ENCODE assay signal across 1 cellular context in the genomic region with DNA sequence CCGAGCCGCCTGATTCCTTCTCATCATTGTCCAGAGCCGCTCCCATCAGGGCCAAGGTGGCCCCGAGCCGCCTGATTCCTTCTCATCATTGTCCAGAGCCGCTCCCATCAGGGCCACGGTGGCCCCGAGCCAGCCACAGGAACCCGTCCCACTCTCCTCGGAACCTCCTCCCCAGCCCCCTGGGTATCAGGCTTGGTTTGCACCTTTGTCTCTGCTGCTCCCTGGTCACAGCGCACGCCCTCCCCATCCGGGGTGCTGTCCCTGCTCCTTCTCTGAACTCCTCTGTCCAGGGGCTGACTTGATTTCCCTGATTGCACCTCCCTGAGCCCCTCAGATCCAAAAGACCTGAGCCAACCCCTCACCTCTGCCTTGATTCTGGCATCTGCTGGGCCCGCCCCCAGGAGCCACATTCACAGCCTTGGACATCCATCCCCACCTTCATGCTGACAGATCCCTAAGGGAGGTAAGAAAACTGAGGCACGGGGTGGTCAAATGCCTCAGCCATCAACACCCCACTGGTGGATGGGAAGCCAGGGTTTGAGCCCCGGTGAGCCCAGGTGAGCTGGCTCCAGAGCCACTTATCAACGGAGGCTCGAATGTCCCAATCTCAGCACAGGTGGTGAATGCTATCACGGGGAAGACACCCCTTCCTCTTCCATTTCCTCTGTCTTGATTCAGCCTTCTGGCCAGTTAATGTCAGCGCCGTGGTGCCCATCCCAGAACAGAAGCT.
TF ChIP-seq lines count a peak whose summit lies in the region.

No MANE protein-coding gene starts in this region.

TF ChIP-seq in HepG2, 621 proteins besides CTCF, POLR2A, EP300 and RAD21:
- TF ChIP-seq, protein P1, sequence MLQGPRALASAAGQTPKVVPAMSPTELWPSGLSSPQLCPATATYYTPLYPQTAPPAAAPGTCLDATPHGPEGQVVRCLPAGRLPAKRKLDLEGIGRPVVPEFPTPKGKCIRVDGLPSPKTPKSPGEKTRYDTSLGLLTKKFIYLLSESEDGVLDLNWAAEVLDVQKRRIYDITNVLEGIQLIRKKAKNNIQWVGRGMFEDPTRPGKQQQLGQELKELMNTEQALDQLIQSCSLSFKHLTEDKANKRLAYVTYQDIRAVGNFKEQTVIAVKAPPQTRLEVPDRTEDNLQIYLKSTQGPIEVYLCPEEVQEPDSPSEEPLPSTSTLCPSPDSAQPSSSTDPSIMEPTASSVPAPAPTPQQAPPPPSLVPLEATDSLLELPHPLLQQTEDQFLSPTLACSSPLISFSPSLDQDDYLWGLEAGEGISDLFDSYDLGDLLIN (CRISPR knock-in tag; IDR thresholded peaks at IDR 0.05; ENCODE audit: borderline replicate concordance) = no peak
- no peak for TF ChIP-seq HNRNPLL (IDR thresholded peaks at IDR 0.05; ENCODE audit: low read depth, low read length, poor library complexity, severe bottlenecking)
- no peak for TF ChIP-seq TBL1XR1 (IDR thresholded peaks at IDR 0.05; ENCODE audit: borderline replicate concordance, low read length, partially characterized antibody)
- no peak for TF ChIP-seq ZNF619 (CRISPR knock-in tag; IDR thresholded peaks at IDR 0.05)
- no peak for TF ChIP-seq MIER2 (CRISPR knock-in tag; IDR thresholded peaks at IDR 0.05)
- TF ChIP-seq CC2D1A (CRISPR knock-in tag; IDR thresholded peaks at IDR 0.05) = no peak
- no peak for TF ChIP-seq ZNF10 (CRISPR knock-in tag; IDR thresholded peaks at IDR 0.05; ENCODE audit: borderline replicate concordance, low read depth)
- TF ChIP-seq ZNF598 (CRISPR knock-in tag; IDR thresholded peaks at IDR 0.05; ENCODE audit: borderline replicate concordance) = no peak
- no peak for TF ChIP-seq MIXL1 (CRISPR knock-in tag; IDR thresholded peaks at IDR 0.05)
- TF ChIP-seq ZNF121 (CRISPR knock-in tag; IDR thresholded peaks at IDR 0.05) = no peak
- TF ChIP-seq, protein P2, sequence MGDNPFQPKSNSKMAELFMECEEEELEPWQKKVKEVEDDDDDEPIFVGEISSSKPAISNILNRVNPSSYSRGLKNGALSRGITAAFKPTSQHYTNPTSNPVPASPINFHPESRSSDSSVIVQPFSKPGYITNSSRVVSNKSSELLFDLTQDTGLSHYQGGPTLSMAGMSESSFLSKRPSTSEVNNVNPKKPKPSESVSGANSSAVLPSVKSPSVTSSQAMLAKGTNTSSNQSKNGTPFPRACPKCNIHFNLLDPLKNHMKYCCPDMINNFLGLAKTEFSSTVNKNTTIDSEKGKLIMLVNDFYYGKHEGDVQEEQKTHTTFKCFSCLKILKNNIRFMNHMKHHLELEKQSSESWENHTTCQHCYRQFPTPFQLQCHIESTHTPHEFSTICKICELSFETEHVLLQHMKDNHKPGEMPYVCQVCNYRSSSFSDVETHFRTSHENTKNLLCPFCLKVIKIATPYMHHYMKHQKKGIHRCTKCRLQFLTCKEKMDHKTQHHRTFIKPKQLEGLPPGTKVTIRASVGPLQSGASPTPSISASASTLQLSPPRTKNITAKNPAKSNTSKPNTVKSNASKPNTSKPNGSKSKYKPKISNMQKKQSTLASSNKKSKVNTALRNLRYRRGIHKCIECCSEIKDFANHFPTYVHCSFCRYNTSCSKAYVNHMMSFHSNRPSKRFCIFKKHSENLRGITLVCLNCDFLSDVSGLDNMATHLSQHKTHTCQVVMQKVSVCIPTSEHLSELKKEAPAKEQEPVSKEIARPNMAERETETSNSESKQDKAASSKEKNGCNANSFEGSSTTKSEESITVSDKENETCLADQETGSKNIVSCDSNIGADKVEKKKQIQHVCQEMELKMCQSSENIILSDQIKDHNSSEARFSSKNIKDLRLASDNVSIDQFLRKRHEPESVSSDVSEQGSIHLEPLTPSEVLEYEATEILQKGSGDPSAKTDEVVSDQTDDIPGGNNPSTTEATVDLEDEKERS (CRISPR knock-in tag; IDR thresholded peaks at IDR 0.05) = no peak
- no peak for TF ChIP-seq CCDC6 (CRISPR knock-in tag; IDR thresholded peaks at IDR 0.05)
- TF ChIP-seq TOPORS (CRISPR knock-in tag; IDR thresholded peaks at IDR 0.05) = no peak
- no peak for TF ChIP-seq ZNF333 (CRISPR knock-in tag; IDR thresholded peaks at IDR 0.05; ENCODE audit: borderline replicate concordance)
- TF ChIP-seq MBD4 (IDR thresholded peaks at IDR 0.05; ENCODE audit: borderline replicate concordance, low read length) = no peak
- TF ChIP-seq, protein P3, sequence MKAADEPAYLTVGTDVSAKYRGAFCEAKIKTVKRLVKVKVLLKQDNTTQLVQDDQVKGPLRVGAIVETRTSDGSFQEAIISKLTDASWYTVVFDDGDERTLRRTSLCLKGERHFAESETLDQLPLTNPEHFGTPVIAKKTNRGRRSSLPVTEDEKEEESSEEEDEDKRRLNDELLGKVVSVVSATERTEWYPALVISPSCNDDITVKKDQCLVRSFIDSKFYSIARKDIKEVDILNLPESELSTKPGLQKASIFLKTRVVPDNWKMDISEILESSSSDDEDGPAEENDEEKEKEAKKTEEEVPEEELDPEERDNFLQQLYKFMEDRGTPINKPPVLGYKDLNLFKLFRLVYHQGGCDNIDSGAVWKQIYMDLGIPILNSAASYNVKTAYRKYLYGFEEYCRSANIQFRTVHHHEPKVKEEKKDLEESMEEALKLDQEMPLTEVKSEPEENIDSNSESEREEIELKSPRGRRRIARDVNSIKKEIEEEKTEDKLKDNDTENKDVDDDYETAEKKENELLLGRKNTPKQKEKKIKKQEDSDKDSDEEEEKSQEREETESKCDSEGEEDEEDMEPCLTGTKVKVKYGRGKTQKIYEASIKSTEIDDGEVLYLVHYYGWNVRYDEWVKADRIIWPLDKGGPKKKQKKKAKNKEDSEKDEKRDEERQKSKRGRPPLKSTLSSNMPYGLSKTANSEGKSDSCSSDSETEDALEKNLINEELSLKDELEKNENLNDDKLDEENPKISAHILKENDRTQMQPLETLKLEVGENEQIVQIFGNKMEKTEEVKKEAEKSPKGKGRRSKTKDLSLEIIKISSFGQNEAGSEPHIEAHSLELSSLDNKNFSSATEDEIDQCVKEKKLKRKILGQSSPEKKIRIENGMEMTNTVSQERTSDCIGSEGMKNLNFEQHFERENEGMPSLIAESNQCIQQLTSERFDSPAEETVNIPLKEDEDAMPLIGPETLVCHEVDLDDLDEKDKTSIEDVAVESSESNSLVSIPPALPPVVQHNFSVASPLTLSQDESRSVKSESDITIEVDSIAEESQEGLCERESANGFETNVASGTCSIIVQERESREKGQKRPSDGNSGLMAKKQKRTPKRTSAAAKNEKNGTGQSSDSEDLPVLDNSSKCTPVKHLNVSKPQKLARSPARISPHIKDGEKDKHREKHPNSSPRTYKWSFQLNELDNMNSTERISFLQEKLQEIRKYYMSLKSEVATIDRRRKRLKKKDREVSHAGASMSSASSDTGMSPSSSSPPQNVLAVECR (CRISPR knock-in tag; IDR thresholded peaks at IDR 0.05; ENCODE audit: borderline replicate concordance) = no peak
- no peak for TF ChIP-seq MLLT10 (CRISPR knock-in tag; IDR thresholded peaks at IDR 0.05)
- TF ChIP-seq TEAD3 (CRISPR knock-in tag; optimal IDR thresholded peaks at IDR 0.05; ENCODE audit: borderline replicate concordance) = no peak
